1 cellular context compared by ENCODE assay signal in the genomic region with DNA sequence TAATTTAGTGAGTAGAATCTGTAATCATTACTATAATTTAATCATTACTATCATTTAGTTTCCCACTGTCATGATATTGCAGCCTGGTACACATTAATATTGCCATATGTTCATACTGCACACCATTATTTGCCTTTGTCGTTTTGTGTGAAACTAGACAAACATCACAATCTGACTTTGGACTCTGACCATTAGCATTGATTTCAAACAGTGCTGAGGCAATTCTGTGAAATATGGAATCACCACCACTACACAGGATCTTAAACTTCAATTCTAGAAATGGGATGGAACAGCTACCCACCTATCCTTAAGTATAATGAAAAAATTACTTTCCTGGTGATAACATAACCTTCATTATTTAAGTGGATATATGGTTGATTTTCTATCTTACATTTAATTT.
TF ChIP-seq lines count a peak whose summit lies in the region.

No MANE protein-coding gene starts in this region.

TF ChIP-seq in HepG2, 621 proteins besides CTCF, POLR2A, EP300 and RAD21 (continued from another document and continues in another):
- TF ChIP-seq POLR2G (IDR thresholded peaks at IDR 0.05; ENCODE audit: low read depth, low read length) (no peak), ZNF17 (CRISPR knock-in tag; IDR thresholded peaks at IDR 0.05) (no peak), ZNF737 (CRISPR knock-in tag; IDR thresholded peaks at IDR 0.05; ENCODE audit: borderline replicate concordance) (no peak), ZNF816 (CRISPR knock-in tag; IDR thresholded peaks at IDR 0.05; ENCODE audit: borderline replicate concordance) (no peak), ARNT (IDR thresholded peaks at IDR 0.05) (no peak), CCAR2 (optimal IDR thresholded peaks at IDR 0.05; ENCODE audit: low read depth, low read length) (no peak), MTA1 (CRISPR knock-in tag; IDR thresholded peaks at IDR 0.05; ENCODE audit: borderline replicate concordance) (no peak; the same call in 1 of the 2 replicates), ZNF292 (CRISPR knock-in tag; IDR thresholded peaks at IDR 0.05; ENCODE audit: borderline replicate concordance, low read depth) (peak; percentile 52; the same call in 1 of the 2 replicates), HMG20A (CRISPR knock-in tag; IDR thresholded peaks at IDR 0.05; ENCODE audit: borderline replicate concordance) (peak; percentile 90), RCOR2 (CRISPR knock-in tag; IDR thresholded peaks at IDR 0.05) (0 out of 2 replicates have a peak, but pooled peaks have one; percentile 60), NFE2 (CRISPR knock-in tag; IDR thresholded peaks at IDR 0.05) (no peak), CEBPB (IDR thresholded peaks at IDR 0.05; ENCODE audit: borderline replicate concordance, low read depth, low read length) (peak; percentile 92), CEBPG (CRISPR knock-in tag; IDR thresholded peaks at IDR 0.05) (peak; percentile 99), ZZZ3 (CRISPR knock-in tag; IDR thresholded peaks at IDR 0.05; ENCODE audit: borderline replicate concordance) (no peak), SRSF4 (IDR thresholded peaks at IDR 0.05; ENCODE audit: low read depth, low read length, poor library complexity, severe bottlenecking) (no peak), ZNF557 (CRISPR knock-in tag; IDR thresholded peaks at IDR 0.05) (no peak), HNRNPL (IDR thresholded peaks at IDR 0.05; ENCODE audit: low read depth, low read length) (no peak), ZNF441 (CRISPR knock-in tag; IDR thresholded peaks at IDR 0.05; ENCODE audit: borderline replicate concordance) (no peak), ZBTB8A (CRISPR knock-in tag; IDR thresholded peaks at IDR 0.05; ENCODE audit: borderline replicate concordance, low read depth) (no peak), FOXA1 (IDR thresholded peaks at IDR 0.05) (peak; percentile 57), FOXA1 (CRISPR knock-in tag; IDR thresholded peaks at IDR 0.05) (peak; percentile 92)
- TF ChIP-seq, protein P1, sequence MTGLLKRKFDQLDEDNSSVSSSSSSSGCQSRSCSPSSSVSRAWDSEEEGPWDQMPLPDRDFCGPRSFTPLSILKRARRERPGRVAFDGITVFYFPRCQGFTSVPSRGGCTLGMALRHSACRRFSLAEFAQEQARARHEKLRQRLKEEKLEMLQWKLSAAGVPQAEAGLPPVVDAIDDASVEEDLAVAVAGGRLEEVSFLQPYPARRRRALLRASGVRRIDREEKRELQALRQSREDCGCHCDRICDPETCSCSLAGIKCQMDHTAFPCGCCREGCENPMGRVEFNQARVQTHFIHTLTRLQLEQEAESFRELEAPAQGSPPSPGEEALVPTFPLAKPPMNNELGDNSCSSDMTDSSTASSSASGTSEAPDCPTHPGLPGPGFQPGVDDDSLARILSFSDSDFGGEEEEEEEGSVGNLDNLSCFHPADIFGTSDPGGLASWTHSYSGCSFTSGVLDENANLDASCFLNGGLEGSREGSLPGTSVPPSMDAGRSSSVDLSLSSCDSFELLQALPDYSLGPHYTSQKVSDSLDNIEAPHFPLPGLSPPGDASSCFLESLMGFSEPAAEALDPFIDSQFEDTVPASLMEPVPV (CRISPR knock-in tag; IDR thresholded peaks at IDR 0.05): no peak
- TF ChIP-seq, protein P2, sequence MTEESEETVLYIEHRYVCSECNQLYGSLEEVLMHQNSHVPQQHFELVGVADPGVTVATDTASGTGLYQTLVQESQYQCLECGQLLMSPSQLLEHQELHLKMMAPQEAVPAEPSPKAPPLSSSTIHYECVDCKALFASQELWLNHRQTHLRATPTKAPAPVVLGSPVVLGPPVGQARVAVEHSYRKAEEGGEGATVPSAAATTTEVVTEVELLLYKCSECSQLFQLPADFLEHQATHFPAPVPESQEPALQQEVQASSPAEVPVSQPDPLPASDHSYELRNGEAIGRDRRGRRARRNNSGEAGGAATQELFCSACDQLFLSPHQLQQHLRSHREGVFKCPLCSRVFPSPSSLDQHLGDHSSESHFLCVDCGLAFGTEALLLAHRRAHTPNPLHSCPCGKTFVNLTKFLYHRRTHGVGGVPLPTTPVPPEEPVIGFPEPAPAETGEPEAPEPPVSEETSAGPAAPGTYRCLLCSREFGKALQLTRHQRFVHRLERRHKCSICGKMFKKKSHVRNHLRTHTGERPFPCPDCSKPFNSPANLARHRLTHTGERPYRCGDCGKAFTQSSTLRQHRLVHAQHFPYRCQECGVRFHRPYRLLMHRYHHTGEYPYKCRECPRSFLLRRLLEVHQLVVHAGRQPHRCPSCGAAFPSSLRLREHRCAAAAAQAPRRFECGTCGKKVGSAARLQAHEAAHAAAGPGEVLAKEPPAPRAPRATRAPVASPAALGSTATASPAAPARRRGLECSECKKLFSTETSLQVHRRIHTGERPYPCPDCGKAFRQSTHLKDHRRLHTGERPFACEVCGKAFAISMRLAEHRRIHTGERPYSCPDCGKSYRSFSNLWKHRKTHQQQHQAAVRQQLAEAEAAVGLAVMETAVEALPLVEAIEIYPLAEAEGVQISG (CRISPR knock-in tag; IDR thresholded peaks at IDR 0.05): no peak
- TF ChIP-seq, protein P3, sequence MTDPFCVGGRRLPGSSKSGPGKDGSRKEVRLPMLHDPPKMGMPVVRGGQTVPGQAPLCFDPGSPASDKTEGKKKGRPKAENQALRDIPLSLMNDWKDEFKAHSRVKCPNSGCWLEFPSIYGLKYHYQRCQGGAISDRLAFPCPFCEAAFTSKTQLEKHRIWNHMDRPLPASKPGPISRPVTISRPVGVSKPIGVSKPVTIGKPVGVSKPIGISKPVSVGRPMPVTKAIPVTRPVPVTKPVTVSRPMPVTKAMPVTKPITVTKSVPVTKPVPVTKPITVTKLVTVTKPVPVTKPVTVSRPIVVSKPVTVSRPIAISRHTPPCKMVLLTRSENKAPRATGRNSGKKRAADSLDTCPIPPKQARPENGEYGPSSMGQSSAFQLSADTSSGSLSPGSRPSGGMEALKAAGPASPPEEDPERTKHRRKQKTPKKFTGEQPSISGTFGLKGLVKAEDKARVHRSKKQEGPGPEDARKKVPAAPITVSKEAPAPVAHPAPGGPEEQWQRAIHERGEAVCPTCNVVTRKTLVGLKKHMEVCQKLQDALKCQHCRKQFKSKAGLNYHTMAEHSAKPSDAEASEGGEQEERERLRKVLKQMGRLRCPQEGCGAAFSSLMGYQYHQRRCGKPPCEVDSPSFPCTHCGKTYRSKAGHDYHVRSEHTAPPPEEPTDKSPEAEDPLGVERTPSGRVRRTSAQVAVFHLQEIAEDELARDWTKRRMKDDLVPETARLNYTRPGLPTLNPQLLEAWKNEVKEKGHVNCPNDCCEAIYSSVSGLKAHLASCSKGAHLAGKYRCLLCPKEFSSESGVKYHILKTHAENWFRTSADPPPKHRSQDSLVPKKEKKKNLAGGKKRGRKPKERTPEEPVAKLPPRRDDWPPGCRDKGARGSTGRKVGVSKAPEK (CRISPR knock-in tag; IDR thresholded peaks at IDR 0.05; ENCODE audit: borderline replicate concordance): no peak
- TF ChIP-seq, protein P4, sequence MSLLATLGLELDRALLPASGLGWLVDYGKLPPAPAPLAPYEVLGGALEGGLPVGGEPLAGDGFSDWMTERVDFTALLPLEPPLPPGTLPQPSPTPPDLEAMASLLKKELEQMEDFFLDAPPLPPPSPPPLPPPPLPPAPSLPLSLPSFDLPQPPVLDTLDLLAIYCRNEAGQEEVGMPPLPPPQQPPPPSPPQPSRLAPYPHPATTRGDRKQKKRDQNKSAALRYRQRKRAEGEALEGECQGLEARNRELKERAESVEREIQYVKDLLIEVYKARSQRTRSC (CRISPR knock-in tag; IDR thresholded peaks at IDR 0.05; ENCODE audit: low read depth): no peak
- TF ChIP-seq, protein P5, sequence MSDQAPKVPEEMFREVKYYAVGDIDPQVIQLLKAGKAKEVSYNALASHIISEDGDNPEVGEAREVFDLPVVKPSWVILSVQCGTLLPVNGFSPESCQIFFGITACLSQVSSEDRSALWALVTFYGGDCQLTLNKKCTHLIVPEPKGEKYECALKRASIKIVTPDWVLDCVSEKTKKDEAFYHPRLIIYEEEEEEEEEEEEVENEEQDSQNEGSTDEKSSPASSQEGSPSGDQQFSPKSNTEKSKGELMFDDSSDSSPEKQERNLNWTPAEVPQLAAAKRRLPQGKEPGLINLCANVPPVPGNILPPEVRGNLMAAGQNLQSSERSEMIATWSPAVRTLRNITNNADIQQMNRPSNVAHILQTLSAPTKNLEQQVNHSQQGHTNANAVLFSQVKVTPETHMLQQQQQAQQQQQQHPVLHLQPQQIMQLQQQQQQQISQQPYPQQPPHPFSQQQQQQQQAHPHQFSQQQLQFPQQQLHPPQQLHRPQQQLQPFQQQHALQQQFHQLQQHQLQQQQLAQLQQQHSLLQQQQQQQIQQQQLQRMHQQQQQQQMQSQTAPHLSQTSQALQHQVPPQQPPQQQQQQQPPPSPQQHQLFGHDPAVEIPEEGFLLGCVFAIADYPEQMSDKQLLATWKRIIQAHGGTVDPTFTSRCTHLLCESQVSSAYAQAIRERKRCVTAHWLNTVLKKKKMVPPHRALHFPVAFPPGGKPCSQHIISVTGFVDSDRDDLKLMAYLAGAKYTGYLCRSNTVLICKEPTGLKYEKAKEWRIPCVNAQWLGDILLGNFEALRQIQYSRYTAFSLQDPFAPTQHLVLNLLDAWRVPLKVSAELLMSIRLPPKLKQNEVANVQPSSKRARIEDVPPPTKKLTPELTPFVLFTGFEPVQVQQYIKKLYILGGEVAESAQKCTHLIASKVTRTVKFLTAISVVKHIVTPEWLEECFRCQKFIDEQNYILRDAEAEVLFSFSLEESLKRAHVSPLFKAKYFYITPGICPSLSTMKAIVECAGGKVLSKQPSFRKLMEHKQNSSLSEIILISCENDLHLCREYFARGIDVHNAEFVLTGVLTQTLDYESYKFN (CRISPR knock-in tag; conservative IDR thresholded peaks at IDR 0.05): peak; percentile 96
- TF ChIP-seq, protein P6, sequence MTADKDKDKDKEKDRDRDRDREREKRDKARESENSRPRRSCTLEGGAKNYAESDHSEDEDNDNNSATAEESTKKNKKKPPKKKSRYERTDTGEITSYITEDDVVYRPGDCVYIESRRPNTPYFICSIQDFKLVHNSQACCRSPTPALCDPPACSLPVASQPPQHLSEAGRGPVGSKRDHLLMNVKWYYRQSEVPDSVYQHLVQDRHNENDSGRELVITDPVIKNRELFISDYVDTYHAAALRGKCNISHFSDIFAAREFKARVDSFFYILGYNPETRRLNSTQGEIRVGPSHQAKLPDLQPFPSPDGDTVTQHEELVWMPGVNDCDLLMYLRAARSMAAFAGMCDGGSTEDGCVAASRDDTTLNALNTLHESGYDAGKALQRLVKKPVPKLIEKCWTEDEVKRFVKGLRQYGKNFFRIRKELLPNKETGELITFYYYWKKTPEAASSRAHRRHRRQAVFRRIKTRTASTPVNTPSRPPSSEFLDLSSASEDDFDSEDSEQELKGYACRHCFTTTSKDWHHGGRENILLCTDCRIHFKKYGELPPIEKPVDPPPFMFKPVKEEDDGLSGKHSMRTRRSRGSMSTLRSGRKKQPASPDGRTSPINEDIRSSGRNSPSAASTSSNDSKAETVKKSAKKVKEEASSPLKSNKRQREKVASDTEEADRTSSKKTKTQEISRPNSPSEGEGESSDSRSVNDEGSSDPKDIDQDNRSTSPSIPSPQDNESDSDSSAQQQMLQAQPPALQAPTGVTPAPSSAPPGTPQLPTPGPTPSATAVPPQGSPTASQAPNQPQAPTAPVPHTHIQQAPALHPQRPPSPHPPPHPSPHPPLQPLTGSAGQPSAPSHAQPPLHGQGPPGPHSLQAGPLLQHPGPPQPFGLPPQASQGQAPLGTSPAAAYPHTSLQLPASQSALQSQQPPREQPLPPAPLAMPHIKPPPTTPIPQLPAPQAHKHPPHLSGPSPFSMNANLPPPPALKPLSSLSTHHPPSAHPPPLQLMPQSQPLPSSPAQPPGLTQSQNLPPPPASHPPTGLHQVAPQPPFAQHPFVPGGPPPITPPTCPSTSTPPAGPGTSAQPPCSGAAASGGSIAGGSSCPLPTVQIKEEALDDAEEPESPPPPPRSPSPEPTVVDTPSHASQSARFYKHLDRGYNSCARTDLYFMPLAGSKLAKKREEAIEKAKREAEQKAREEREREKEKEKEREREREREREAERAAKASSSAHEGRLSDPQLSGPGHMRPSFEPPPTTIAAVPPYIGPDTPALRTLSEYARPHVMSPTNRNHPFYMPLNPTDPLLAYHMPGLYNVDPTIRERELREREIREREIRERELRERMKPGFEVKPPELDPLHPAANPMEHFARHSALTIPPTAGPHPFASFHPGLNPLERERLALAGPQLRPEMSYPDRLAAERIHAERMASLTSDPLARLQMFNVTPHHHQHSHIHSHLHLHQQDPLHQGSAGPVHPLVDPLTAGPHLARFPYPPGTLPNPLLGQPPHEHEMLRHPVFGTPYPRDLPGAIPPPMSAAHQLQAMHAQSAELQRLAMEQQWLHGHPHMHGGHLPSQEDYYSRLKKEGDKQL (CRISPR knock-in tag; IDR thresholded peaks at IDR 0.05; ENCODE audit: low read depth): peak; percentile 57; the same call in 1 of the 2 replicates
- TF ChIP-seq, protein P7, sequence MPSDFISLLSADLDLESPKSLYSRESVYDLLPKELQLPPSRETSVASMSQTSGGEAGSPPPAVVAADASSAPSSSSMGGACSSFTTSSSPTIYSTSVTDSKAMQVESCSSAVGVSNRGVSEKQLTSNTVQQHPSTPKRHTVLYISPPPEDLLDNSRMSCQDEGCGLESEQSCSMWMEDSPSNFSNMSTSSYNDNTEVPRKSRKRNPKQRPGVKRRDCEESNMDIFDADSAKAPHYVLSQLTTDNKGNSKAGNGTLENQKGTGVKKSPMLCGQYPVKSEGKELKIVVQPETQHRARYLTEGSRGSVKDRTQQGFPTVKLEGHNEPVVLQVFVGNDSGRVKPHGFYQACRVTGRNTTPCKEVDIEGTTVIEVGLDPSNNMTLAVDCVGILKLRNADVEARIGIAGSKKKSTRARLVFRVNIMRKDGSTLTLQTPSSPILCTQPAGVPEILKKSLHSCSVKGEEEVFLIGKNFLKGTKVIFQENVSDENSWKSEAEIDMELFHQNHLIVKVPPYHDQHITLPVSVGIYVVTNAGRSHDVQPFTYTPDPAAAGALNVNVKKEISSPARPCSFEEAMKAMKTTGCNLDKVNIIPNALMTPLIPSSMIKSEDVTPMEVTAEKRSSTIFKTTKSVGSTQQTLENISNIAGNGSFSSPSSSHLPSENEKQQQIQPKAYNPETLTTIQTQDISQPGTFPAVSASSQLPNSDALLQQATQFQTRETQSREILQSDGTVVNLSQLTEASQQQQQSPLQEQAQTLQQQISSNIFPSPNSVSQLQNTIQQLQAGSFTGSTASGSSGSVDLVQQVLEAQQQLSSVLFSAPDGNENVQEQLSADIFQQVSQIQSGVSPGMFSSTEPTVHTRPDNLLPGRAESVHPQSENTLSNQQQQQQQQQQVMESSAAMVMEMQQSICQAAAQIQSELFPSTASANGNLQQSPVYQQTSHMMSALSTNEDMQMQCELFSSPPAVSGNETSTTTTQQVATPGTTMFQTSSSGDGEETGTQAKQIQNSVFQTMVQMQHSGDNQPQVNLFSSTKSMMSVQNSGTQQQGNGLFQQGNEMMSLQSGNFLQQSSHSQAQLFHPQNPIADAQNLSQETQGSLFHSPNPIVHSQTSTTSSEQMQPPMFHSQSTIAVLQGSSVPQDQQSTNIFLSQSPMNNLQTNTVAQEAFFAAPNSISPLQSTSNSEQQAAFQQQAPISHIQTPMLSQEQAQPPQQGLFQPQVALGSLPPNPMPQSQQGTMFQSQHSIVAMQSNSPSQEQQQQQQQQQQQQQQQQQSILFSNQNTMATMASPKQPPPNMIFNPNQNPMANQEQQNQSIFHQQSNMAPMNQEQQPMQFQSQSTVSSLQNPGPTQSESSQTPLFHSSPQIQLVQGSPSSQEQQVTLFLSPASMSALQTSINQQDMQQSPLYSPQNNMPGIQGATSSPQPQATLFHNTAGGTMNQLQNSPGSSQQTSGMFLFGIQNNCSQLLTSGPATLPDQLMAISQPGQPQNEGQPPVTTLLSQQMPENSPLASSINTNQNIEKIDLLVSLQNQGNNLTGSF (CRISPR knock-in tag; IDR thresholded peaks at IDR 0.05): no peak
- TF ChIP-seq, protein P8, sequence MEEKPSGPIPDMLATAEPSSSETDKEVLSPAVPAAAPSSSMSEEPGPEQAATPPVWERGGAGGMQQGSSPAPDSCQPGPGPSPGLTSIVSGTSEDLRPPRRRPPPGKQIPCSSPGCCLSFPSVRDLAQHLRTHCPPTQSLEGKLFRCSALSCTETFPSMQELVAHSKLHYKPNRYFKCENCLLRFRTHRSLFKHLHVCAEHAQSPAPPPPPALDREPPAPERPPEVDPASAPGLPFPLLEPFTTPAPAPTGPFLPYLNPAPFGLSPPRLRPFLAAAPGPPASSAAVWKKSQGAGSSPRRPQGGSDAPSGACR (CRISPR knock-in tag; IDR thresholded peaks at IDR 0.05): no peak
